In the genomic region with DNA sequence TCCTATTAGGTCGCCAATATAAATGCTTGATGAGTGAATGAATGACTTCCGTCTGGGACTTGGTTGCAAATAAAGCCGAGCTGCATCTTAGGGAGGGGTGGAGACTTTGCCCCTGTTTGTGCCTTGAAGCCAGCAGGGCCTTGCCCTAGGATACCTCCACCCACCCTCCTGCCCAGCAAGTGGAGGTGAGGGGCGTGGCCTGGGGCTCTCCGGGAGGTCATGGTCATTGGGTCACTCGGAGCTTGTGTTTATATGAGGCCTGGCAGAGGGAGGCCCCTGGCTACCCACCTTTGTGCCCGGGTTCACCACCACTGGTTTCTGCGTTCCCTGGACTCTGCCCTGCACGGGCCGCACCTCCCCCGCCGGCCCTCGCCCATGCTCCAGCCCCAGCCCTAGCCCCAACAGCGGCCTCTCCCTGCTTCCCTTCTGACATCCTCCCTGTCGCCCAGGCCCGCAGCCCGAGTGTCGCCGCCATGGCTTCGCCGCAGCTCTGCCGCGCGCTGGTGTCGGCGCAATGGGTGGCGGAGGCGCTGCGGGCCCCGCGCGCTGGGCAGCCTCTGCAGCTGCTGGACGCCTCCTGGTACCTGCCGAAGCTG, we compare ENCODE assay signal across 1 cellular context.
TF ChIP-seq lines count a peak whose summit lies in the region.

No MANE protein-coding gene starts in this region.

TF ChIP-seq in HepG2, 621 proteins besides CTCF, POLR2A, EP300 and RAD21 (continued from another document and continues in another):
- TF ChIP-seq ZBTB21 (CRISPR knock-in tag; IDR thresholded peaks at IDR 0.05): no peak
- TF ChIP-seq PPARG (CRISPR knock-in tag; conservative IDR thresholded peaks at IDR 0.05): peak; percentile 78; the same call in 1 of the 2 replicates
- no peak for TF ChIP-seq ZNF484 (CRISPR knock-in tag; IDR thresholded peaks at IDR 0.05; ENCODE audit: borderline replicate concordance, low read depth)
- no peak for TF ChIP-seq DMAP1 (CRISPR knock-in tag; IDR thresholded peaks at IDR 0.05)
- no peak for TF ChIP-seq SAFB2 (CRISPR knock-in tag; IDR thresholded peaks at IDR 0.05; ENCODE audit: borderline replicate concordance, low read depth)
- TF ChIP-seq KDM2A (CRISPR knock-in tag; IDR thresholded peaks at IDR 0.05; ENCODE audit: borderline replicate concordance, low read depth): no peak; the same call in 1 of the 2 replicates
- no peak for TF ChIP-seq ZNF879 (CRISPR knock-in tag; IDR thresholded peaks at IDR 0.05)
- TF ChIP-seq PHF20 (CRISPR knock-in tag; IDR thresholded peaks at IDR 0.05): no peak
- TF ChIP-seq RARG (CRISPR knock-in tag; IDR thresholded peaks at IDR 0.05; ENCODE audit: low read depth): no peak
- TF ChIP-seq ZNF3 (CRISPR knock-in tag; IDR thresholded peaks at IDR 0.05): peak; percentile 73; the same call in 1 of the 2 replicates
- TF ChIP-seq ZNF775 (CRISPR knock-in tag; IDR thresholded peaks at IDR 0.05; ENCODE audit: borderline replicate concordance): no peak
- peak; percentile 41; the same call in 1 of the 2 replicates for TF ChIP-seq ZNF292 (CRISPR knock-in tag; IDR thresholded peaks at IDR 0.05; ENCODE audit: borderline replicate concordance, low read depth)
- TF ChIP-seq, protein P1, sequence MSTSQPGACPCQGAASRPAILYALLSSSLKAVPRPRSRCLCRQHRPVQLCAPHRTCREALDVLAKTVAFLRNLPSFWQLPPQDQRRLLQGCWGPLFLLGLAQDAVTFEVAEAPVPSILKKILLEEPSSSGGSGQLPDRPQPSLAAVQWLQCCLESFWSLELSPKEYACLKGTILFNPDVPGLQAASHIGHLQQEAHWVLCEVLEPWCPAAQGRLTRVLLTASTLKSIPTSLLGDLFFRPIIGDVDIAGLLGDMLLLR (CRISPR knock-in tag; IDR thresholded peaks at IDR 0.05): no peak
- TF ChIP-seq KLF13 (CRISPR knock-in tag; IDR thresholded peaks at IDR 0.05): no peak
- TF ChIP-seq, protein P2, sequence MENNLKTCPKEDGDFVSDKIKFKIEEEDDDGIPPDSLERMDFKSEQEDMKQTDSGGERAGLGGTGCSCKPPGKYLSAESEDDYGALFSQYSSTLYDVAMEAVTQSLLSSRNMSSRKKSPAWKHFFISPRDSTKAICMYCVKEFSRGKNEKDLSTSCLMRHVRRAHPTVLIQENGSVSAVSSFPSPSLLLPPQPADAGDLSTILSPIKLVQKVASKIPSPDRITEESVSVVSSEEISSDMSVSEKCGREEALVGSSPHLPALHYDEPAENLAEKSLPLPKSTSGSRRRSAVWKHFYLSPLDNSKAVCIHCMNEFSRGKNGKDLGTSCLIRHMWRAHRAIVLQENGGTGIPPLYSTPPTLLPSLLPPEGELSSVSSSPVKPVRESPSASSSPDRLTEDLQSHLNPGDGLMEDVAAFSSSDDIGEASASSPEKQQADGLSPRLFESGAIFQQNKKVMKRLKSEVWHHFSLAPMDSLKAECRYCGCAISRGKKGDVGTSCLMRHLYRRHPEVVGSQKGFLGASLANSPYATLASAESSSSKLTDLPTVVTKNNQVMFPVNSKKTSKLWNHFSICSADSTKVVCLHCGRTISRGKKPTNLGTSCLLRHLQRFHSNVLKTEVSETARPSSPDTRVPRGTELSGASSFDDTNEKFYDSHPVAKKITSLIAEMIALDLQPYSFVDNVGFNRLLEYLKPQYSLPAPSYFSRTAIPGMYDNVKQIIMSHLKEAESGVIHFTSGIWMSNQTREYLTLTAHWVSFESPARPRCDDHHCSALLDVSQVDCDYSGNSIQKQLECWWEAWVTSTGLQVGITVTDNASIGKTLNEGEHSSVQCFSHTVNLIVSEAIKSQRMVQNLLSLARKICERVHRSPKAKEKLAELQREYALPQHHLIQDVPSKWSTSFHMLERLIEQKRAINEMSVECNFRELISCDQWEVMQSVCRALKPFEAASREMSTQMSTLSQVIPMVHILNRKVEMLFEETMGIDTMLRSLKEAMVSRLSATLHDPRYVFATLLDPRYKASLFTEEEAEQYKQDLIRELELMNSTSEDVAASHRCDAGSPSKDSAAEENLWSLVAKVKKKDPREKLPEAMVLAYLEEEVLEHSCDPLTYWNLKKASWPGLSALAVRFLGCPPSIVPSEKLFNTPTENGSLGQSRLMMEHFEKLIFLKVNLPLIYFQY (CRISPR knock-in tag; IDR thresholded peaks at IDR 0.05; ENCODE audit: borderline replicate concordance): no peak
- TF ChIP-seq, protein P3, sequence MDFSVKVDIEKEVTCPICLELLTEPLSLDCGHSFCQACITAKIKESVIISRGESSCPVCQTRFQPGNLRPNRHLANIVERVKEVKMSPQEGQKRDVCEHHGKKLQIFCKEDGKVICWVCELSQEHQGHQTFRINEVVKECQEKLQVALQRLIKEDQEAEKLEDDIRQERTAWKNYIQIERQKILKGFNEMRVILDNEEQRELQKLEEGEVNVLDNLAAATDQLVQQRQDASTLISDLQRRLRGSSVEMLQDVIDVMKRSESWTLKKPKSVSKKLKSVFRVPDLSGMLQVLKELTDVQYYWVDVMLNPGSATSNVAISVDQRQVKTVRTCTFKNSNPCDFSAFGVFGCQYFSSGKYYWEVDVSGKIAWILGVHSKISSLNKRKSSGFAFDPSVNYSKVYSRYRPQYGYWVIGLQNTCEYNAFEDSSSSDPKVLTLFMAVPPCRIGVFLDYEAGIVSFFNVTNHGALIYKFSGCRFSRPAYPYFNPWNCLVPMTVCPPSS (IDR thresholded peaks at IDR 0.05): no peak
- no peak for TF ChIP-seq ZFP36L2 (CRISPR knock-in tag; IDR thresholded peaks at IDR 0.05)
- TF ChIP-seq, protein P4, sequence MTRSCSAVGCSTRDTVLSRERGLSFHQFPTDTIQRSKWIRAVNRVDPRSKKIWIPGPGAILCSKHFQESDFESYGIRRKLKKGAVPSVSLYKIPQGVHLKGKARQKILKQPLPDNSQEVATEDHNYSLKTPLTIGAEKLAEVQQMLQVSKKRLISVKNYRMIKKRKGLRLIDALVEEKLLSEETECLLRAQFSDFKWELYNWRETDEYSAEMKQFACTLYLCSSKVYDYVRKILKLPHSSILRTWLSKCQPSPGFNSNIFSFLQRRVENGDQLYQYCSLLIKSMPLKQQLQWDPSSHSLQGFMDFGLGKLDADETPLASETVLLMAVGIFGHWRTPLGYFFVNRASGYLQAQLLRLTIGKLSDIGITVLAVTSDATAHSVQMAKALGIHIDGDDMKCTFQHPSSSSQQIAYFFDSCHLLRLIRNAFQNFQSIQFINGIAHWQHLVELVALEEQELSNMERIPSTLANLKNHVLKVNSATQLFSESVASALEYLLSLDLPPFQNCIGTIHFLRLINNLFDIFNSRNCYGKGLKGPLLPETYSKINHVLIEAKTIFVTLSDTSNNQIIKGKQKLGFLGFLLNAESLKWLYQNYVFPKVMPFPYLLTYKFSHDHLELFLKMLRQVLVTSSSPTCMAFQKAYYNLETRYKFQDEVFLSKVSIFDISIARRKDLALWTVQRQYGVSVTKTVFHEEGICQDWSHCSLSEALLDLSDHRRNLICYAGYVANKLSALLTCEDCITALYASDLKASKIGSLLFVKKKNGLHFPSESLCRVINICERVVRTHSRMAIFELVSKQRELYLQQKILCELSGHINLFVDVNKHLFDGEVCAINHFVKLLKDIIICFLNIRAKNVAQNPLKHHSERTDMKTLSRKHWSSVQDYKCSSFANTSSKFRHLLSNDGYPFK (CRISPR knock-in tag; IDR thresholded peaks at IDR 0.05; ENCODE audit: borderline replicate concordance): no peak
- no peak for TF ChIP-seq ATF1 (CRISPR knock-in tag; IDR thresholded peaks at IDR 0.05)
- no peak for TF ChIP-seq CHCHD3 (CRISPR knock-in tag; IDR thresholded peaks at IDR 0.05)
- TF ChIP-seq ZSCAN22 (CRISPR knock-in tag; IDR thresholded peaks at IDR 0.05): no peak
- TF ChIP-seq HCFC1 (IDR thresholded peaks at IDR 0.05; ENCODE audit: low read depth, low read length): no peak
- no peak for TF ChIP-seq ZNF468 (CRISPR knock-in tag; IDR thresholded peaks at IDR 0.05)
- TF ChIP-seq, protein P5, sequence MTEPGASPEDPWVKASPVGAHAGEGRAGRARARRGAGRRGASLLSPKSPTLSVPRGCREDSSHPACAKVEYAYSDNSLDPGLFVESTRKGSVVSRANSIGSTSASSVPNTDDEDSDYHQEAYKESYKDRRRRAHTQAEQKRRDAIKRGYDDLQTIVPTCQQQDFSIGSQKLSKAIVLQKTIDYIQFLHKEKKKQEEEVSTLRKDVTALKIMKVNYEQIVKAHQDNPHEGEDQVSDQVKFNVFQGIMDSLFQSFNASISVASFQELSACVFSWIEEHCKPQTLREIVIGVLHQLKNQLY (CRISPR knock-in tag; IDR thresholded peaks at IDR 0.05): no peak
- TF ChIP-seq PTBP1 (IDR thresholded peaks at IDR 0.05; ENCODE audit: low read depth, low read length, poor library complexity, severe bottlenecking): no peak
- TF ChIP-seq ZNF253 (CRISPR knock-in tag; IDR thresholded peaks at IDR 0.05; ENCODE audit: borderline replicate concordance): no peak
- TF ChIP-seq, protein P6, sequence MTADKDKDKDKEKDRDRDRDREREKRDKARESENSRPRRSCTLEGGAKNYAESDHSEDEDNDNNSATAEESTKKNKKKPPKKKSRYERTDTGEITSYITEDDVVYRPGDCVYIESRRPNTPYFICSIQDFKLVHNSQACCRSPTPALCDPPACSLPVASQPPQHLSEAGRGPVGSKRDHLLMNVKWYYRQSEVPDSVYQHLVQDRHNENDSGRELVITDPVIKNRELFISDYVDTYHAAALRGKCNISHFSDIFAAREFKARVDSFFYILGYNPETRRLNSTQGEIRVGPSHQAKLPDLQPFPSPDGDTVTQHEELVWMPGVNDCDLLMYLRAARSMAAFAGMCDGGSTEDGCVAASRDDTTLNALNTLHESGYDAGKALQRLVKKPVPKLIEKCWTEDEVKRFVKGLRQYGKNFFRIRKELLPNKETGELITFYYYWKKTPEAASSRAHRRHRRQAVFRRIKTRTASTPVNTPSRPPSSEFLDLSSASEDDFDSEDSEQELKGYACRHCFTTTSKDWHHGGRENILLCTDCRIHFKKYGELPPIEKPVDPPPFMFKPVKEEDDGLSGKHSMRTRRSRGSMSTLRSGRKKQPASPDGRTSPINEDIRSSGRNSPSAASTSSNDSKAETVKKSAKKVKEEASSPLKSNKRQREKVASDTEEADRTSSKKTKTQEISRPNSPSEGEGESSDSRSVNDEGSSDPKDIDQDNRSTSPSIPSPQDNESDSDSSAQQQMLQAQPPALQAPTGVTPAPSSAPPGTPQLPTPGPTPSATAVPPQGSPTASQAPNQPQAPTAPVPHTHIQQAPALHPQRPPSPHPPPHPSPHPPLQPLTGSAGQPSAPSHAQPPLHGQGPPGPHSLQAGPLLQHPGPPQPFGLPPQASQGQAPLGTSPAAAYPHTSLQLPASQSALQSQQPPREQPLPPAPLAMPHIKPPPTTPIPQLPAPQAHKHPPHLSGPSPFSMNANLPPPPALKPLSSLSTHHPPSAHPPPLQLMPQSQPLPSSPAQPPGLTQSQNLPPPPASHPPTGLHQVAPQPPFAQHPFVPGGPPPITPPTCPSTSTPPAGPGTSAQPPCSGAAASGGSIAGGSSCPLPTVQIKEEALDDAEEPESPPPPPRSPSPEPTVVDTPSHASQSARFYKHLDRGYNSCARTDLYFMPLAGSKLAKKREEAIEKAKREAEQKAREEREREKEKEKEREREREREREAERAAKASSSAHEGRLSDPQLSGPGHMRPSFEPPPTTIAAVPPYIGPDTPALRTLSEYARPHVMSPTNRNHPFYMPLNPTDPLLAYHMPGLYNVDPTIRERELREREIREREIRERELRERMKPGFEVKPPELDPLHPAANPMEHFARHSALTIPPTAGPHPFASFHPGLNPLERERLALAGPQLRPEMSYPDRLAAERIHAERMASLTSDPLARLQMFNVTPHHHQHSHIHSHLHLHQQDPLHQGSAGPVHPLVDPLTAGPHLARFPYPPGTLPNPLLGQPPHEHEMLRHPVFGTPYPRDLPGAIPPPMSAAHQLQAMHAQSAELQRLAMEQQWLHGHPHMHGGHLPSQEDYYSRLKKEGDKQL (CRISPR knock-in tag; IDR thresholded peaks at IDR 0.05; ENCODE audit: low read depth): no peak
- TF ChIP-seq, protein P7, sequence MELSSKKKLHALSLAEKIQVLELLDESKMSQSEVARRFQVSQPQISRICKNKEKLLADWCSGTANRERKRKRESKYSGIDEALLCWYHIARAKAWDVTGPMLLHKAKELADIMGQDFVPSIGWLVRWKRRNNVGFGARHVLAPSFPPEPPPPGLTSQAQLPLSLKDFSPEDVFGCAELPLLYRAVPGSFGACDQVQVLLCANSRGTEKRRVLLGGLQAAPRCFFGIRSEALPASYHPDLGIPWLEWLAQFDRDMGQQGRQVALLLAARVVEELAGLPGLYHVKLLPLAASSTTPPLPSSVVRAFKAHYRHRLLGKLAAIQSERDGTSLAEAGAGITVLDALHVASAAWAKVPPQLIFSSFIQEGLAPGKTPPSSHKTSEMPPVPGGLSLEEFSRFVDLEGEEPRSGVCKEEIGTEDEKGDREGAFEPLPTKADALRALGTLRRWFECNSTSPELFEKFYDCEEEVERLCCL (CRISPR knock-in tag; IDR thresholded peaks at IDR 0.05; ENCODE audit: borderline replicate concordance): no peak
- TF ChIP-seq, protein P8, sequence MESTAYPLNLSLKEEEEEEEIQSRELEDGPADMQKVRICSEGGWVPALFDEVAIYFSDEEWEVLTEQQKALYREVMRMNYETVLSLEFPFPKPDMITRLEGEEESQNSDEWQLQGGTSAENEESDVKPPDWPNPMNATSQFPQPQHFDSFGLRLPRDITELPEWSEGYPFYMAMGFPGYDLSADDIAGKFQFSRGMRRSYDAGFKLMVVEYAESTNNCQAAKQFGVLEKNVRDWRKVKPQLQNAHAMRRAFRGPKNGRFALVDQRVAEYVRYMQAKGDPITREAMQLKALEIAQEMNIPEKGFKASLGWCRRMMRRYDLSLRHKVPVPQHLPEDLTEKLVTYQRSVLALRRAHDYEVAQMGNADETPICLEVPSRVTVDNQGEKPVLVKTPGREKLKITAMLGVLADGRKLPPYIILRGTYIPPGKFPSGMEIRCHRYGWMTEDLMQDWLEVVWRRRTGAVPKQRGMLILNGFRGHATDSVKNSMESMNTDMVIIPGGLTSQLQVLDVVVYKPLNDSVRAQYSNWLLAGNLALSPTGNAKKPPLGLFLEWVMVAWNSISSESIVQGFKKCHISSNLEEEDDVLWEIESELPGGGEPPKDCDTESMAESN (CRISPR knock-in tag; conservative IDR thresholded peaks at IDR 0.05): peak; percentile 64; the same call in 1 of the 2 replicates
- TF ChIP-seq HOXA7 (CRISPR knock-in tag; IDR thresholded peaks at IDR 0.05): no peak
- no peak for TF ChIP-seq PHB2 (IDR thresholded peaks at IDR 0.05; ENCODE audit: partially characterized antibody)
- no peak for TF ChIP-seq KLF15 (CRISPR knock-in tag; IDR thresholded peaks at IDR 0.05; ENCODE audit: borderline replicate concordance)
- no peak for TF ChIP-seq SNAI1 (CRISPR knock-in tag; IDR thresholded peaks at IDR 0.05; ENCODE audit: borderline replicate concordance)
- TF ChIP-seq, protein P9, sequence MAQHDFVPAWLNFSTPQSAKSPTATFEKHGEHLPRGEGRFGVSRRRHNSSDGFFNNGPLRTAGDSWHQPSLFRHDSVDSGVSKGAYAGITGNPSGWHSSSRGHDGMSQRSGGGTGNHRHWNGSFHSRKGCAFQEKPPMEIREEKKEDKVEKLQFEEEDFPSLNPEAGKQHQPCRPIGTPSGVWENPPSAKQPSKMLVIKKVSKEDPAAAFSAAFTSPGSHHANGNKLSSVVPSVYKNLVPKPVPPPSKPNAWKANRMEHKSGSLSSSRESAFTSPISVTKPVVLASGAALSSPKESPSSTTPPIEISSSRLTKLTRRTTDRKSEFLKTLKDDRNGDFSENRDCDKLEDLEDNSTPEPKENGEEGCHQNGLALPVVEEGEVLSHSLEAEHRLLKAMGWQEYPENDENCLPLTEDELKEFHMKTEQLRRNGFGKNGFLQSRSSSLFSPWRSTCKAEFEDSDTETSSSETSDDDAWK (CRISPR knock-in tag; IDR thresholded peaks at IDR 0.05): no peak
- no peak for TF ChIP-seq ZNF792 (CRISPR knock-in tag; IDR thresholded peaks at IDR 0.05)
- peak; percentile 98 for TF ChIP-seq AGO2 (optimal IDR thresholded peaks at IDR 0.05; ENCODE audit: low read depth, low read length)
- no peak for TF ChIP-seq ZNF570 (CRISPR knock-in tag; IDR thresholded peaks at IDR 0.05; ENCODE audit: borderline replicate concordance)
- peak; percentile 52; the same call in 1 of the 2 replicates for TF ChIP-seq ZMAT3 (CRISPR knock-in tag; conservative IDR thresholded peaks at IDR 0.05)
